2 cellular contexts compared by ENCODE assay signal in genomic region chr4:52052475-52052780, GRCh38.
TF ChIP-seq lines count a peak whose summit lies in the region.

No MANE protein-coding gene starts in this region.

TF ChIP-seq in A549, 52 proteins besides CTCF, POLR2A, EP300 and RAD21 (continued from another document):
- no peak for TF ChIP-seq GATA3 (IDR thresholded peaks at IDR 0.05; ENCODE audit: borderline replicate concordance)
- no peak for TF ChIP-seq KDM1A (IDR thresholded peaks at IDR 0.05; ENCODE audit: low read depth)
- no peak for TF ChIP-seq E2F6 (IDR thresholded peaks at IDR 0.05; ENCODE audit: borderline replicate concordance, low read depth)
- TF ChIP-seq ZFP36 (IDR thresholded peaks at IDR 0.05; ENCODE audit: borderline replicate concordance, partially characterized antibody): no peak
- no peak for TF ChIP-seq SMC3 (IDR thresholded peaks at IDR 0.05)
- no peak for TF ChIP-seq HEYL (CRISPR knock-in tag; IDR thresholded peaks at IDR 0.05)
- no peak for TF ChIP-seq JUNB (IDR thresholded peaks at IDR 0.05)
- no peak for TF ChIP-seq PHF8 (IDR thresholded peaks at IDR 0.05; ENCODE audit: borderline replicate concordance, low read depth)
- TF ChIP-seq FOSB (CRISPR knock-in tag; IDR thresholded peaks at IDR 0.05): no peak
- no peak for TF ChIP-seq CHD4 (IDR thresholded peaks at IDR 0.05; ENCODE audit: borderline replicate concordance)
- no peak for TF ChIP-seq CHD2 (IDR thresholded peaks at IDR 0.05; ENCODE audit: low read length, partially characterized antibody)
- TF ChIP-seq MAX (IDR thresholded peaks at IDR 0.05): no peak

TF ChIP-seq in endothelial cell of umbilical vein, 7 proteins besides CTCF, POLR2A, EP300 and RAD21 (continued from another document):
- no peak for TF ChIP-seq MYC (IDR thresholded peaks at IDR 0.05; ENCODE audit: low read depth, low read length)
- TF ChIP-seq EZH2 (IDR thresholded peaks at IDR 0.05; ENCODE audit: borderline replicate concordance, low read depth, low read length, severe bottlenecking): no peak
- no peak for TF ChIP-seq GATA2 (IDR thresholded peaks at IDR 0.05; ENCODE audit: insufficient read depth, insufficient read length, low read depth, low read length)
- TF ChIP-seq JUN (IDR thresholded peaks at IDR 0.05; ENCODE audit: borderline replicate concordance, insufficient read depth, insufficient read length, low read depth): no peak
- no peak for TF ChIP-seq FOS (IDR thresholded peaks at IDR 0.05; ENCODE audit: borderline replicate concordance, insufficient read depth, low read length)
- no peak for TF ChIP-seq POLR2AphosphoS5 (IDR thresholded peaks at IDR 0.05; ENCODE audit: insufficient read depth, low read depth, low read length)
